1 cellular context compared by ENCODE assay signal in genomic region chr9:94685359-94685758, GRCh38.
TF ChIP-seq lines count a peak whose summit lies in the region.

No MANE protein-coding gene starts in this region.

TF ChIP-seq in GM12878, 131 proteins besides CTCF, POLR2A, EP300 and RAD21 (continued from another document):
- TF ChIP-seq E2F4 (IDR thresholded peaks at IDR 0.05; ENCODE audit: low read depth, low read length) (no peak), IRF5 (IDR thresholded peaks at IDR 0.05; ENCODE audit: borderline replicate concordance) (no peak)
